In genomic region chr2:70068119-70068518, GRCh38 we compare ENCODE assay signal across 15 cellular contexts. TPM values are rescaled to one million over a fixed set of nuclear protein-coding genes. Genes with fewer than 3 reads are reported as not detected.
DNase-seq lines count a peak whose midpoint lies in the region; ATAC-seq and TF ChIP-seq lines count a peak whose summit lies in the region.
"Had no signal": no experiment of that assay in that cellular context is flagged by ENCODE, and none has a peak within 500 bp of the region (broad histone marks: within the 10 kb centered on the region; RNA-seq: fewer than 3 reads in every experiment).

No MANE protein-coding gene starts in this region.

- H3K27me3 ChIP-seq in adipocyte (replicated peaks; ENCODE audit: control insufficient read depth, insufficient read depth, low read length) (no peaks in the 10 kb centered on the region), thyroid gland (no peaks in the 10 kb centered on the region)

- TF ChIP-seq CTCF in mesothelial cell of epicardium (IDR thresholded peaks at IDR 0.05; ENCODE audit: unreplicated experiment) (no peak), thyroid gland (IDR thresholded peaks at IDR 0.05) (no peak)

- no peak overlapping the region for H3K9ac ChIP-seq in adipocyte (ENCODE audit: low read length)

- no peak for TF ChIP-seq POLR2A in thyroid gland (IDR thresholded peaks at IDR 0.05)

- no peak for DNase-seq in activated CD8-positive, alpha-beta memory T cell treated with anti-CD3 and anti-CD28 coated beads, Interleukin-2, amount 10 ng/mL, durations not matched to agents 7 days and 5 days
- no peak for DNase-seq in activated CD8-positive, alpha-beta memory T cell treated with anti-CD3 and anti-CD28 coated beads for 24 hours
- peak; percentile 4 for DNase-seq in adipocyte (ENCODE audit: low read depth)
- DNase-seq in mesothelial cell of epicardium (ENCODE audit: low spot score in 2 of 2, unreplicated experiment in 2 of 2), result no peak
- DNase-seq in thyroid gland, result no peak
- no peak for DNase-seq in NCI-H774 (lab: John Stamatoyannopoulos, UW)
- DNase-seq in activated CD4-positive, CD25-positive, alpha-beta regulatory T cell (lab: John Stamatoyannopoulos, UW), result no peak
- DNase-seq: amygdala, left ventricle myocardium inferior, NCI-H1694, SIG-M5 had no signal

- H3K9me3 ChIP-seq in adipocyte (ENCODE audit: control insufficient read depth, low read length) (no peaks in the 10 kb centered on the region), thyroid gland (no peaks in the 10 kb centered on the region)
- H3K9me3 ChIP-seq: left ventricle myocardium inferior, prostate gland, thoracic aorta had no signal

- peak overlapping the region in 2 of 3 donors; percentile 22 to 41 for H3K27ac ChIP-seq in thyroid gland
- H3K27ac ChIP-seq: left ventricle myocardium inferior, prostate gland, VCaP had no signal

- H3K36me3 ChIP-seq in adipocyte (ENCODE audit: control insufficient read depth, insufficient read depth, low read length, severe bottlenecking) (peaks cover 34% of the 10 kb centered on the region), thyroid gland (peaks cover 5 to 9% of the 10 kb centered on the region in 2 donors)
- H3K36me3 ChIP-seq: prostate gland had no signal

- CTCF ChIA-PET in activated CD8-positive, alpha-beta memory T cell treated with anti-CD3 and anti-CD28 coated beads, Interleukin-2, amount 10 ng/mL, durations not matched to agents 7 days and 5 days (lab: Charles Lee), result interaction anchor here (0.7 to 29.2 kb wide), 11 partner anchors 13 to 343 kb away, joined by 3 to 382 read pairs (median 17); partner anchors contain the start of genes MXD1 and PCBP1

- no peak overlapping the region for H3K4me3 ChIP-seq in adipocyte (ENCODE audit: low read length)
- no peak overlapping the region for H3K4me3 ChIP-seq in thyroid gland (replicated peaks in 1 of 3)
- H3K4me3 ChIP-seq: left ventricle myocardium inferior, prostate gland, thoracic aorta had no signal

- H3K4me1 Mint-ChIP-seq in activated CD8-positive, alpha-beta memory T cell treated with anti-CD3 and anti-CD28 coated beads, Interleukin-2, amount 10 ng/mL, durations not matched to agents 7 days and 5 days, result peaks cover 42% of the 10 kb centered on the region
- H3K4me1 Mint-ChIP-seq in mesothelial cell of epicardium, result peaks cover 19% of the 10 kb centered on the region

- no peaks in the 10 kb centered on the region for H3K27me3 Mint-ChIP-seq in activated CD8-positive, alpha-beta memory T cell treated with anti-CD3 and anti-CD28 coated beads, Interleukin-2, amount 10 ng/mL, durations not matched to agents 7 days and 5 days
- H3K27me3 Mint-ChIP-seq in mesothelial cell of epicardium (ENCODE audit: low read depth), result no peaks in the 10 kb centered on the region

- H3K36me3 Mint-ChIP-seq in activated CD8-positive, alpha-beta memory T cell treated with anti-CD3 and anti-CD28 coated beads, Interleukin-2, amount 10 ng/mL, durations not matched to agents 7 days and 5 days, result peaks cover 38% of the 10 kb centered on the region
- peaks cover 27% of the 10 kb centered on the region for H3K36me3 Mint-ChIP-seq in mesothelial cell of epicardium

- H3K9me3 Mint-ChIP-seq in activated CD8-positive, alpha-beta memory T cell treated with anti-CD3 and anti-CD28 coated beads, Interleukin-2, amount 10 ng/mL, durations not matched to agents 7 days and 5 days (ENCODE audit: low read depth), result no peaks in the 10 kb centered on the region
- H3K9me3 Mint-ChIP-seq in mesothelial cell of epicardium, result no peaks in the 10 kb centered on the region

- H3K4me1 ChIP-seq in adipocyte (ENCODE audit: control insufficient read depth, insufficient read depth, low read length) (peaks cover 13% of the 10 kb centered on the region), thyroid gland (peaks cover 17 to 30% of the 10 kb centered on the region in 2 donors)
- H3K4me1 ChIP-seq: prostate gland had no signal

- intact Hi-C loops in thyroid gland (cut with DNase I), result loop anchor here (10.0 kb wide), 1 partner anchor 133 kb away; no protein-coding TSS in a partner anchor

- 84 to 85% methylated on average over 3 of the region's 3 CpGs for WGBS in thyroid gland, 2 donors

- peak overlapping the region; percentile 49 for H3K4me3 Mint-ChIP-seq in activated CD8-positive, alpha-beta memory T cell treated with anti-CD3 and anti-CD28 coated beads, Interleukin-2, amount 10 ng/mL, durations not matched to agents 7 days and 5 days
- no peak overlapping the region for H3K4me3 Mint-ChIP-seq in mesothelial cell of epicardium

- ATAC-seq in activated CD8-positive, alpha-beta memory T cell treated with anti-CD3 and anti-CD28 coated beads, Interleukin-2, amount 10 ng/mL, durations not matched to agents 7 days and 5 days, result no peak
- ATAC-seq in HG03469 (IDR thresholded peaks at IDR 0.05; ENCODE audit: unreplicated experiment), result no peak

- H3K27ac Mint-ChIP-seq in activated CD8-positive, alpha-beta memory T cell treated with anti-CD3 and anti-CD28 coated beads, Interleukin-2, amount 10 ng/mL, durations not matched to agents 7 days and 5 days, result peak overlapping the region; percentile 96
- peak overlapping the region; percentile 47 for H3K27ac Mint-ChIP-seq in mesothelial cell of epicardium

RNA-seq across cellular contexts. Expression of gene PCBP1, which starts 19.2 kb away (rescaled TPM):
- 100 to 1,000 TPM; 429 to 464 TPM for total RNA-seq in activated CD8-positive, alpha-beta memory T cell treated with anti-CD3 and anti-CD28 coated beads, Interleukin-2, amount 10 ng/mL, durations not matched to agents 7 days and 5 days
- total RNA-seq in mesothelial cell of epicardium (245 to 257 TPM (median 255 TPM) in 3 replicates), thyroid gland (100 to 1,000 TPM; 165 to 215 (median 195) TPM)
